ENCODE assay signal across 8 cellular contexts in genomic region chr3:196081834-196082470, GRCh38. TPM values are rescaled to one million over a fixed set of nuclear protein-coding genes. Genes with fewer than 3 reads are reported as not detected.
DNase-seq lines count a peak whose midpoint lies in the region; ATAC-seq and TF ChIP-seq lines count a peak whose summit lies in the region.

TFRC (minus strand) TSS chr3:196082090; CDS start chr3:196077099, 4,991 bp downstream.

- H3K36me3 ChIP-seq in psoas muscle (ENCODE audit: insufficient read depth in 1 of 2, low read depth in 1 of 2) (peaks cover 0 to 5% of the 10 kb centered on the region in 2 donors), urinary bladder (ENCODE audit: insufficient read depth) (no peaks in the 10 kb centered on the region)

- H3K27ac ChIP-seq in angular gyrus (ENCODE audit: low read depth, low read length), result peak within 1 kb of the TSS; percentile 82
- H3K27ac ChIP-seq in psoas muscle, result peak within 1 kb of the TSS; percentile 100
- peak within 1 kb of the TSS; percentile 94 for H3K27ac ChIP-seq in urinary bladder (ENCODE audit: low read depth)

- intact Hi-C loops in left ventricle myocardium superior (cut with micrococcal nuclease), result no loop called here
- intact Hi-C loops in psoas muscle (cut with DNase I), result loop anchor here in 1 of 2 donors (1.0 kb wide), 1 partner anchor 82 kb away; no protein-coding TSS in a partner anchor

- H3K27me3 ChIP-seq in psoas muscle (ENCODE audit: insufficient read depth in 3 of 3, low read length in 2 of 3), result no peaks in the 10 kb centered on the region

- ATAC-seq in GM18502 (IDR thresholded peaks at IDR 0.05; ENCODE audit: poor library complexity, unreplicated experiment) (peak; percentile 85), HG02943 (IDR thresholded peaks at IDR 0.05; ENCODE audit: low read depth, unreplicated experiment) (peak; percentile 82), left ventricle myocardium superior (peak; percentile 99), psoas muscle (peak; percentile 96 to 97 (median 96))

- H3K4me3 ChIP-seq in psoas muscle (peak within 1 kb of the TSS; percentile 100), urinary bladder (ENCODE audit: low read depth, low read length) (peak within 1 kb of the TSS; percentile 81)

- WGBS in psoas muscle, 3 donors, result 0 to 1% (median 0%) methylated on average over 46 to 66 of the region's 66 CpGs
- WGBS in urinary bladder, result under 1% methylated on average over 66 of the region's 66 CpGs

- H3K9me3 ChIP-seq in psoas muscle, result no peaks in the 10 kb centered on the region

- H3K4me1 ChIP-seq in psoas muscle, result peaks cover 35% of the 10 kb centered on the region
- no peaks in the 10 kb centered on the region for H3K4me1 ChIP-seq in urinary bladder (ENCODE audit: insufficient read depth)

- DNase-seq in NCI-H187 treated with DMSO at 0.1 percent for 48 hours (lab: John Stamatoyannopoulos, UW) (peak; percentile 52), T-helper 2 cell (peak; percentile 90 to 98 (median 97)), left ventricle myocardium superior (peak; percentile 99), psoas muscle (peak; percentile 97 to 98)

- no peak for TF ChIP-seq CTCF in psoas muscle (IDR thresholded peaks at IDR 0.05)

RNA-seq across cellular contexts. Expression of gene TFRC, which starts in this region (rescaled TPM):
- total RNA-seq in left ventricle myocardium superior, result 61.2 TPM
- 100 to 1,000 TPM in 1 of 4 donors, 10 to 100 TPM in 3; 36.2 to 101 (median 63.0) TPM for total RNA-seq in psoas muscle
- polyA plus RNA-seq in psoas muscle, result 100 to 1,000 TPM in 1 of 3 donors, 10 to 100 TPM in 2; 36.3 to 208 (median 95.8) TPM
- total RNA-seq in urinary bladder, result 110 TPM
- polyA plus RNA-seq in urinary bladder, result 23.4 TPM

Comparison
In these comparisons a context has a peak if more than half of its experiments do, and no peak if none do; other contexts are left out.
1. Peak in every context shown above with its lines: DNase-seq, ATAC-seq, H3K4me3 ChIP-seq and H3K27ac ChIP-seq.